11 cellular contexts compared by ENCODE assay signal in the genomic region with DNA sequence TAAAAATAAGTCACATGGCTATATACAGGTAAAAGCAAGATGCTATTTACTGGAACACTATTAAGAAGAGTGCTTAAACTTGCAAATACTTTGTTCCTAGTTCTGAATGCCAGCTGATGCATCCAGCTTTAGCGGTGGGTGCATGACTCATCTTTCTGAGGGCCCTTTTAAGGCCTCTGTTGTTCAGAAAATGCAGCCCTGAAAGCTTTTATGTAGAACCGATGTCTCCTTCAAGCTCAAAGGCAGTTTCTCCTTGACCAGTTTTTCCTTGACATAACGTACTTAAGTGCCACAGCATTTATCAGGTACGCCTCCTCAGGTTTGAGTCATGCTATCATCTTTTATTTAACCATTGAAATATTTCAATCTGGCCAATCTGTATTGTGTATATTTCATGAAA.
DNase-seq lines count a peak whose midpoint lies in the region; TF ChIP-seq lines count a peak whose summit lies in the region.
"Had no signal": no experiment of that assay in that cellular context is flagged by ENCODE, and none has a peak within 500 bp of the region (broad histone marks: within the 10 kb centered on the region; RNA-seq: fewer than 3 reads in every experiment).

No MANE protein-coding gene starts in this region.

- POLR2A ChIA-PET in AG04450 (lab: Yijun Ruan, JAX): no interaction called here
- POLR2A ChIA-PET in activated CD4-positive, alpha-beta T cell treated with anti-CD3 and anti-CD28 coated beads, Interleukin-2, amount 10 ng/mL, durations not matched to agents 7 days and 5 days (lab: Charles Lee): no interaction called here

- H3K36me3 Mint-ChIP-seq in activated CD4-positive, alpha-beta T cell treated with anti-CD3 and anti-CD28 coated beads, Interleukin-2, amount 10 ng/mL, durations not matched to agents 7 days and 5 days (ENCODE audit: low read depth): no peaks in the 10 kb centered on the region
- H3K36me3 Mint-ChIP-seq: CD4-positive, alpha-beta memory T cell had no signal

- DNase-seq in AG04450 (ENCODE audit: low read depth, low spot score): peak; percentile 3
- DNase-seq in HT1080 (ENCODE audit: low read depth): peak; percentile 62
- DNase-seq in amniotic epithelial cell (ENCODE audit: low read depth): peak; percentile 69
- DNase-seq in kidney glomerular epithelial cell (lab: John Stamatoyannopoulos, UW): peak; percentile 16
- DNase-seq in activated CD4-positive, alpha-beta T cell treated with anti-CD3 and anti-CD28 coated beads, Interleukin-2, amount 10 ng/mL, durations not matched to agents 7 days and 5 days: no peak
- no peak for DNase-seq in SW480 (ENCODE audit: low spot score)
- no peak for DNase-seq in NCI-H345 treated with DMSO at 0.1 percent for 48 hours (lab: John Stamatoyannopoulos, UW; ENCODE audit: unreplicated experiment)
- DNase-seq in activated T-cell treated with anti-CD3 and anti-CD28 coated beads, Interleukin-2, amount 50 U/mL, for 1 hour: no peak
- DNase-seq: CD4-positive, alpha-beta memory T cell; effector CD4-positive, alpha-beta T cell; NCI-H2171 treated with DMSO at 0.1 percent for 48 hours had no signal

- H3K27ac Mint-ChIP-seq in activated CD4-positive, alpha-beta T cell treated with anti-CD3 and anti-CD28 coated beads, Interleukin-2, amount 10 ng/mL, durations not matched to agents 7 days and 5 days: no peak overlapping the region
- H3K27ac Mint-ChIP-seq: CD4-positive, alpha-beta memory T cell had no signal

- CTCF ChIA-PET in AG04450 (lab: Charles Lee): interaction anchor here (1.0 kb wide), 1 partner anchor 17 kb away, joined by 3 read pairs; no protein-coding TSS in a partner anchor
- CTCF ChIA-PET in activated CD4-positive, alpha-beta T cell treated with anti-CD3 and anti-CD28 coated beads, Interleukin-2, amount 10 ng/mL, durations not matched to agents 7 days and 5 days (lab: Charles Lee): no interaction called here

- no peaks in the 10 kb centered on the region for H3K9me3 ChIP-seq in AG04450 (ENCODE audit: control insufficient read depth, insufficient read depth, low read length)

- no peak for TF ChIP-seq CTCF in AG04450 (IDR thresholded peaks at IDR 0.05; ENCODE audit: low read depth, low read length)

- no peak overlapping the region for H3K4me3 ChIP-seq in AG04450 (ENCODE audit: low read depth, low read length)

- no peaks in the 10 kb centered on the region for H3K9me3 Mint-ChIP-seq in activated CD4-positive, alpha-beta T cell treated with anti-CD3 and anti-CD28 coated beads, Interleukin-2, amount 10 ng/mL, durations not matched to agents 7 days and 5 days

- no peaks in the 10 kb centered on the region for H3K4me1 Mint-ChIP-seq in activated CD4-positive, alpha-beta T cell treated with anti-CD3 and anti-CD28 coated beads, Interleukin-2, amount 10 ng/mL, durations not matched to agents 7 days and 5 days
- H3K4me1 Mint-ChIP-seq: CD4-positive, alpha-beta memory T cell had no signal

- H3K4me3 Mint-ChIP-seq in activated CD4-positive, alpha-beta T cell treated with anti-CD3 and anti-CD28 coated beads, Interleukin-2, amount 10 ng/mL, durations not matched to agents 7 days and 5 days: no peak overlapping the region
- H3K4me3 Mint-ChIP-seq: CD4-positive, alpha-beta memory T cell had no signal

- H3K27ac ChIP-seq in AG04450 (ENCODE audit: low read depth, low read length): no peak overlapping the region

- H3K27me3 ChIP-seq in AG04450 (ENCODE audit: control insufficient read depth, insufficient read depth, low read length): no peaks in the 10 kb centered on the region

- no peaks in the 10 kb centered on the region for H3K27me3 Mint-ChIP-seq in activated CD4-positive, alpha-beta T cell treated with anti-CD3 and anti-CD28 coated beads, Interleukin-2, amount 10 ng/mL, durations not matched to agents 7 days and 5 days
- H3K27me3 Mint-ChIP-seq: CD4-positive, alpha-beta memory T cell had no signal

Comparison
In these comparisons a context has a peak if more than half of its experiments do, and no peak if none do; other contexts are left out.
1. DNase-seq: peak in AG04450 (single experiment), HT1080 (single experiment), amniotic epithelial cell (single experiment) and kidney glomerular epithelial cell (single experiment); none in activated CD4-positive, alpha-beta T cell treated with anti-CD3 and anti-CD28 coated beads, Interleukin-2, amount 10 ng/mL, durations not matched to agents 7 days and 5 days (single experiment), SW480 (single experiment), NCI-H345 treated with DMSO at 0.1 percent for 48 hours (single experiment) and activated T-cell treated with anti-CD3 and anti-CD28 coated beads, Interleukin-2, amount 50 U/mL, for 1 hour (single experiment).